In the genomic region with DNA sequence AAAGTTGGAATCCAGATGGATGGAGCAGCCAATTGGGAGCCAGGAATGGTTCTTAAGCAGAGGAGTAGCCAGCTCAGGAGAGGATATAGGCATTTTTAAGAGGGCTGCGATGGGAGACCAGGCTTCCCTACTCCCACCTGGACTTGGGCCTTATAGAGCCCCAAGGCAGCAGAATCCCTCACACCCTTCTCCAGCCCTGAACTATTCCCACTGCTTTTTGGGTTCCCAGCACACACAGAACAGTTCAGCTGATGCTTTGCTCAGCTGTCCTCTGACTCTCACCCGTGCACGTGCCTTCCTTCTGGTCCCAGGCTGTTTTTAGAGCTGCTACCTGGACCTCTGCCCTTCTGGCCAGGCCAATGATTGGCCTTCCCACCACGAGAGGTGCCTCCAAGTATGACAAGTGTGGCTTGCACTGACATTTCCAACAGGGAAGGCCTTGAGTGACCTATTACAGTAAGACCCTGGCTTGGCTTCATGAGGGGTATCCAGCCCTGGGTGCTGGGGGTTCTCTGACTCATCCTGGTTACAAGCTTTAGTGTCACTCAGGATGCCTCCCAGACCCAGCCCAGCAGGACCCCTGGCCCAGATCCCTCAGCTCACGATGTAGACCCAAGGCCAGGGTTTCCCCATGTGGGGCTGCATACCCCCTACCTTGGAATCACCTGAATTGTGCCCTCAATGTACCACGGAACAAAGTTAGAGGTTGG, we compare ENCODE assay signal across 20 cellular contexts. TPM values are rescaled to one million over a fixed set of nuclear protein-coding genes. Genes with fewer than 3 reads are reported as not detected.
DNase-seq lines count a peak whose midpoint lies in the region; ATAC-seq, FAIRE-seq and TF ChIP-seq lines count a peak whose summit lies in the region.
"Had no signal": no experiment of that assay in that cellular context is flagged by ENCODE, and none has a peak within 500 bp of the region (broad histone marks: within the 10 kb centered on the region; RNA-seq: fewer than 3 reads in every experiment).

No MANE protein-coding gene starts in this region.

- H3K27me3 Mint-ChIP-seq in osteocyte (ENCODE audit: unreplicated experiment) (no peaks in the 10 kb centered on the region), Calu3 (ENCODE audit: unreplicated experiment) (peaks cover 8% of the 10 kb centered on the region)

- TF ChIP-seq POLR2A in heart left ventricle (IDR thresholded peaks at IDR 0.05) = no peak
- no peak for TF ChIP-seq POLR2A in H1 (IDR thresholded peaks at IDR 0.05; ENCODE audit: control extremely low read depth in 1 of 2, low read depth in 2 of 2, low read length in 2 of 2)

- no peaks in the 10 kb centered on the region for H3K36me3 Mint-ChIP-seq in osteocyte (ENCODE audit: unreplicated experiment)
- no peaks in the 10 kb centered on the region for H3K36me3 Mint-ChIP-seq in Calu3 (ENCODE audit: insufficient read depth, unreplicated experiment)
- H3K36me3 Mint-ChIP-seq: CD4-positive, alpha-beta memory T cell had no signal

- no peak overlapping the region for H3K18ac ChIP-seq in H1 (ENCODE audit: extremely low read depth, low read length)

- TF ChIP-seq CTCF in heart left ventricle (IDR thresholded peaks at IDR 0.05) (no peak), H1 (IDR thresholded peaks at IDR 0.05; ENCODE audit: control extremely low read depth in 1 of 3, insufficient read depth in 1 of 3, low read depth in 1 of 3, low read length in 3 of 3) (no peak), osteocyte (IDR thresholded peaks at IDR 0.05) (no peak), Calu3 (IDR thresholded peaks at IDR 0.05; ENCODE audit: unreplicated experiment) (no peak)

- H3K9me3 ChIP-seq in heart left ventricle (no peaks in the 10 kb centered on the region), H1 (ENCODE audit: insufficient read depth in 2 of 2, low read depth in 1 of 2, low read length in 1 of 2) (no peaks in the 10 kb centered on the region)

- H3K23me2 ChIP-seq in H1 (ENCODE audit: low read depth, low read length) = no peaks in the 10 kb centered on the region

- H3K9me3 Mint-ChIP-seq in osteocyte (ENCODE audit: unreplicated experiment) (no peaks in the 10 kb centered on the region), Calu3 (ENCODE audit: low read depth, unreplicated experiment) (no peaks in the 10 kb centered on the region)
- H3K9me3 Mint-ChIP-seq: CD4-positive, alpha-beta memory T cell had no signal

- no peak overlapping the region for H2AFZ ChIP-seq in H1 (ENCODE audit: low read length)
- H2AFZ ChIP-seq: GM23248 had no signal

- TF ChIP-seq RAD21 in H1 (IDR thresholded peaks at IDR 0.05 in 1 of 2, conservative IDR thresholded peaks at IDR 0.05 in 1 of 2; ENCODE audit: low read depth in 2 of 2, low read length in 2 of 2) = no peak

- H3K79me1 ChIP-seq in H1 (ENCODE audit: low read depth, low read length) = no peaks in the 10 kb centered on the region

- H3K4me3 Mint-ChIP-seq in osteocyte (ENCODE audit: unreplicated experiment) (no peak overlapping the region), Calu3 (ENCODE audit: low read depth, unreplicated experiment) (no peak overlapping the region)
- H3K4me3 Mint-ChIP-seq: B cell; CD4-positive, alpha-beta memory T cell had no signal

- H3K79me2 ChIP-seq in H1 (ENCODE audit: control insufficient read depth in 1 of 2, insufficient read depth in 2 of 2, low read length in 2 of 2) = no peaks in the 10 kb centered on the region

- H4K8ac ChIP-seq in H1 (ENCODE audit: extremely low read depth, insufficient read depth, low read length) = peak overlapping the region; percentile 48; the same call in 1 of the 2 replicates

- POLR2A ChIA-PET in H1 (lab: Charles Lee; ENCODE audit: partially characterized antibody) = no interaction called here

- H2BK120ac ChIP-seq in H1 (replicated peaks; ENCODE audit: low read depth, low read length) = no peak overlapping the region

- H3K4me1 Mint-ChIP-seq in osteocyte (ENCODE audit: unreplicated experiment) (no peaks in the 10 kb centered on the region), Calu3 (ENCODE audit: low read depth, unreplicated experiment) (peaks cover 26% of the 10 kb centered on the region)
- H3K4me1 Mint-ChIP-seq: B cell; CD4-positive, alpha-beta memory T cell had no signal

- H3K27me3 ChIP-seq in heart left ventricle = peaks cover 0 to 6% (median 0%) of the 10 kb centered on the region in 9 donors
- H3K27me3 ChIP-seq in H1 (replicated peaks in 1 of 4; ENCODE audit: control insufficient read depth in 3 of 4, extremely low read depth in 1 of 4, insufficient read depth in 3 of 4, low read length in 3 of 4) = peaks cover 0 to 2% (median 0%) of the 10 kb centered on the region in 4 experiments; a peak in 3 of 7 replicates

- H3K9ac ChIP-seq in H1 (replicated peaks in 1 of 4; ENCODE audit: extremely low read depth in 1 of 4, low read depth in 3 of 4, low read length in 3 of 4) = no peak overlapping the region
- H3K9ac ChIP-seq: GM23248 had no signal

- H3K36me3 ChIP-seq in heart left ventricle = no peaks in the 10 kb centered on the region
- no peaks in the 10 kb centered on the region for H3K36me3 ChIP-seq in H1 (ENCODE audit: control insufficient read depth in 2 of 4, insufficient read depth in 4 of 4, low read length in 3 of 4)

- H2BK15ac ChIP-seq in H1 (ENCODE audit: low read length) = no peak overlapping the region

- H3K27ac Mint-ChIP-seq in osteocyte (ENCODE audit: unreplicated experiment) = no peak overlapping the region
- H3K27ac Mint-ChIP-seq in Calu3 (ENCODE audit: unreplicated experiment) = no peak overlapping the region
- H3K27ac Mint-ChIP-seq: B cell; CD4-positive, alpha-beta memory T cell had no signal

- no peak overlapping the region for H3K23ac ChIP-seq in H1 (ENCODE audit: insufficient read length)

- H3K27ac ChIP-seq in heart left ventricle = no peak overlapping the region
- H3K27ac ChIP-seq in H1 (ENCODE audit: low read depth, low read length) = no peak overlapping the region
- H3K27ac ChIP-seq: GM23248, HL-60 had no signal

- H3K4me2 ChIP-seq in H1 (ENCODE audit: insufficient read depth in 1 of 2, low read depth in 2 of 2, low read length in 2 of 2) = no peak overlapping the region

- H3K4me1 ChIP-seq in heart left ventricle = no peaks in the 10 kb centered on the region
- 0 out of 7 replicates have a peak, but pooled peaks cover 0 to 5% (median 0%) of the 10 kb centered on the region in 4 experiments for H3K4me1 ChIP-seq in H1 (replicated peaks in 1 of 4; ENCODE audit: control insufficient read depth in 3 of 4, insufficient read depth in 4 of 4, low read length in 3 of 4)

- H4K20me1 ChIP-seq in H1 (replicated peaks in 1 of 2; ENCODE audit: control insufficient read depth in 1 of 2, insufficient read depth in 2 of 2, low read length in 2 of 2) = no peaks in the 10 kb centered on the region

- H2BK20ac ChIP-seq in H1 (ENCODE audit: low read length) = no peak overlapping the region

- no peak for ATAC-seq in heart left ventricle

- intact Hi-C loops in cardiac septum (cut with DNase I) = no loop called here
- intact Hi-C loops in heart left ventricle (cut with DNase I) = no loop called here
- intact Hi-C loops in Calu3 (cut with micrococcal nuclease; ENCODE audit: unreplicated experiment) = no loop called here

- no peak overlapping the region for H3K14ac ChIP-seq in H1 (ENCODE audit: insufficient read length)

- no TSS peak for BruUV-seq in Calu3 (replicated peaks; lab: Mats Ljungman, UMichigan)

- DNase-seq in cardiac septum (ENCODE audit: low spot score) (peak; percentile 64), heart left ventricle (no peak), H1 (ENCODE audit: low read depth in 1 of 2, low spot score in 2 of 2) (peak in 1 of 2 experiments; percentile 37), osteocyte (ENCODE audit: extremely low spot score, unreplicated experiment) (peak; percentile 60), Calu3 (no peak), Kasumi-1 (lab: John Stamatoyannopoulos, UW) (no peak)
- DNase-seq in stimulated activated CD4-positive, alpha-beta T cell treated with anti-CD3 and anti-CD28 coated beads, Interleukin-2, amount 100 ng/mL, for 48 hours = no peak
- DNase-seq: C1 segment of cervical spinal cord; CD4-positive, alpha-beta memory T cell; DMS153; DMS79 treated with DMSO at 0.1 percent for 48 hours; EL; GM23248; H7 had no signal

- WGBS in heart left ventricle, 4 donors = 80 to 87% (median 83%) methylated on average over 6 of the region's 6 CpGs
- 89% methylated on average over 6 of the region's 6 CpGs; no CpG with 5 or more reads in 1 of the 2 experiments for WGBS in H1 (ENCODE audit: extremely low coverage in 1 of 2, insufficient coverage in 1 of 2, insufficient read length in 1 of 2, insufficient replicate concordance in 2 of 2, low coverage in 1 of 2, low lambda C conversion rate in 2 of 2, missing lambda C conversion rate in 1 of 2), 2 experiments

- H2AK5ac ChIP-seq in H1 (ENCODE audit: low read depth, low read length) = no peak overlapping the region

- no peak overlapping the region for H4K91ac ChIP-seq in H1 (replicated peaks; ENCODE audit: insufficient read length, low read length)

- H4K5ac ChIP-seq in H1 (ENCODE audit: insufficient read length, low read depth, low read length) = no peak overlapping the region

- H2BK5ac ChIP-seq in H1 (ENCODE audit: low read depth, low read length) = no peak overlapping the region

- H3K56ac ChIP-seq in H1 (replicated peaks; ENCODE audit: insufficient read length, low read depth, low read length) = no peak overlapping the region

- FAIRE-seq in H1 (lab: Jason Lieb, UNC) = no peak
- FAIRE-seq: A204.1, D721Med, G401.6, GM12891 had no signal

- H3K4me3 ChIP-seq in heart left ventricle = no peak overlapping the region
- no peak overlapping the region for H3K4me3 ChIP-seq in H1 (ENCODE audit: extremely low read depth in 1 of 4, insufficient read depth in 2 of 4, low read depth in 3 of 4, low read length in 4 of 4)
- H3K4me3 ChIP-seq: GM23248 had no signal

- CTCF ChIA-PET in H1 (lab: Charles Lee; ENCODE audit: partially characterized antibody) (interaction anchor here (0.6 to 3.1 kb wide), 4 partner anchors 8 to 366 kb away, joined by 3 to 28 read pairs (median 3); no protein-coding TSS in a partner anchor), Calu3 (lab: Charles Lee) (interaction anchor here (0.5 kb wide), 1 partner anchor 328 kb away, joined by 3 read pairs; no protein-coding TSS in a partner anchor)

- no peak overlapping the region for H3K4ac ChIP-seq in H1 (replicated peaks; ENCODE audit: insufficient read length, low read depth, low read length)

- no peak overlapping the region for H2BK12ac ChIP-seq in H1 (ENCODE audit: low read depth, low read length)

- no peak for TF ChIP-seq EP300 in H1 (IDR thresholded peaks at IDR 0.05; ENCODE audit: borderline replicate concordance in 1 of 2, low read depth in 2 of 2, low read length in 2 of 2)

RNA-seq across cellular contexts. Expression of gene NOX5, which starts 25.2 kb away (rescaled TPM):
- total RNA-seq in cardiac septum (not detected), heart left ventricle (under 1 TPM in 3 of 9 donors, not detected in 6; 0.02 to 0.29 (median 0.08) TPM), osteocyte (not detected in 2 replicates), Calu3 (2022) (0.14 and 0.20 TPM in 2 replicates)
- polyA plus RNA-seq in heart left ventricle (under 1 TPM; 0.03 to 0.04 TPM), H1 (2011; rRNA removed) (under 0.01 TPM in 1 of 2 replicates, not detected in the other)
- total RNA-seq in H1 (2021; fragmentation: NEBNext Ultra II Directional; extraction: Animal tissue kit (Norgen Biotek cat#: 25700)) = not detected in 2 replicates
- 0.01 TPM for polyA plus RNA-seq in H1 (2011; cell fraction: cytosol; rRNA removed)
- not detected for polyA plus RNA-seq in H1 (2011; cell fraction: nucleus; rRNA removed)
- polyA plus RNA-seq in H1 (2012, experiment 1 of 2) = not detected in 4 replicates
- polyA plus RNA-seq in H1 (2012, experiment 2 of 2) = not detected
- not detected for polyA plus RNA-seq in H1 (2013, experiment 1 of 2)
- under 0.01 TPM for polyA plus RNA-seq in H1 (2013, experiment 2 of 2)
- polyA minus RNA-seq in H1 (2011; rRNA and poly(A)+ RNA removed) = not detected in 2 replicates
- not detected for polyA minus RNA-seq in H1 (2011; cell fraction: cytosol; rRNA and poly(A)+ RNA removed)
- polyA minus RNA-seq in H1 (2011; cell fraction: nucleus; rRNA and poly(A)+ RNA removed) = not detected
- total RNA-seq: H7 had no signal
- polyA plus RNA-seq: CD4-positive, alpha-beta memory T cell; GM23248 had no signal

Comparison
In these comparisons a context has a peak if more than half of its experiments do, and no peak if none do; other contexts are left out.
1. DNase-seq: peak in cardiac septum (single experiment) and osteocyte (single experiment); none in heart left ventricle (0 of 5), Calu3 (single experiment), Kasumi-1 (0 of 2) and stimulated activated CD4-positive, alpha-beta T cell treated with anti-CD3 and anti-CD28 coated beads, Interleukin-2, amount 100 ng/mL, for 48 hours (0 of 2).